Comparison of ENCODE assay signal across 20 cellular contexts in genomic region chr20:39523405-39523804, GRCh38.
DNase-seq lines count a peak whose midpoint lies in the region; TF ChIP-seq lines count a peak whose summit lies in the region.
"Had no signal": no experiment of that assay in that cellular context is flagged by ENCODE, and none has a peak within 500 bp of the region (broad histone marks: within the 10 kb centered on the region; RNA-seq: fewer than 3 reads in every experiment).

No MANE protein-coding gene starts in this region.

- H3F3A ChIP-seq in smooth muscle cell (ENCODE audit: low read depth) = peaks cover 7% of the 10 kb centered on the region

- 91% methylated on average over 1 of the region's 1 CpG for WGBS in smooth muscle cell (ENCODE audit: low lambda C conversion rate)

- BruUV-seq in Caco-2 (replicated peaks; lab: Mats Ljungman, UMichigan) = no TSS peak

- no peak overlapping the region for H2AFZ ChIP-seq in smooth muscle cell (ENCODE audit: low read depth)
- H2AFZ ChIP-seq: GM23248 had no signal

- TF ChIP-seq CTCF in nephron (IDR thresholded peaks at IDR 0.05; ENCODE audit: unreplicated experiment in 3 of 3) (no peak), smooth muscle cell (IDR thresholded peaks at IDR 0.05; ENCODE audit: borderline replicate concordance, insufficient read depth, poor library complexity, severe bottlenecking) (no peak), Caco-2 (IDR thresholded peaks at IDR 0.05; ENCODE audit: insufficient read depth in 1 of 2, low read depth in 1 of 2, low read length in 1 of 2, severe bottlenecking in 1 of 2, unreplicated experiment in 1 of 2) (no peak)

- H3K4me1 Mint-ChIP-seq in nephron (peaks cover 25% of the 10 kb centered on the region), Caco-2 (ENCODE audit: low read depth, unreplicated experiment) (no peaks in the 10 kb centered on the region)
- H3K4me1 Mint-ChIP-seq: CD14-positive monocyte; CD8-positive, alpha-beta memory T cell had no signal

- H4K20me1 ChIP-seq in smooth muscle cell (ENCODE audit: low read depth) = no peaks in the 10 kb centered on the region
- H4K20me1 ChIP-seq: BLaER1 treated with 17β-estradiol and CSF1 and Interleukin-3, amounts not matched to agents 10 nM and 100 nM had no signal

- H3K9ac ChIP-seq in smooth muscle cell (ENCODE audit: low read depth) = no peak overlapping the region
- H3K9ac ChIP-seq: BLaER1 treated with 17β-estradiol and CSF1 and Interleukin-3, amounts not matched to agents 10 nM and 100 nM; GM23248 had no signal

- no peaks in the 10 kb centered on the region for H3K9me3 ChIP-seq in smooth muscle cell (replicated peaks; ENCODE audit: low read depth)
- no peaks in the 10 kb centered on the region for H3K9me3 ChIP-seq in Caco-2
- H3K9me3 ChIP-seq: BE2C; BLaER1 treated with 17β-estradiol and CSF1 and Interleukin-3, amounts not matched to agents 10 nM and 100 nM had no signal

- H3K4me3 ChIP-seq in smooth muscle cell (no peak overlapping the region), Caco-2 (ENCODE audit: low read depth, low read length) (no peak overlapping the region)
- H3K4me3 ChIP-seq: BLaER1 treated with 17β-estradiol and CSF1 and Interleukin-3, amounts not matched to agents 10 nM and 100 nM; GM23248 had no signal

- no peaks in the 10 kb centered on the region for H3K9me3 Mint-ChIP-seq in nephron
- no peaks in the 10 kb centered on the region for H3K9me3 Mint-ChIP-seq in Caco-2 (ENCODE audit: unreplicated experiment)
- H3K9me3 Mint-ChIP-seq: CD4-positive, alpha-beta T cell; H9 had no signal

- H3K36me3 ChIP-seq in smooth muscle cell (ENCODE audit: low read depth) (no peaks in the 10 kb centered on the region), Caco-2 (ENCODE audit: control insufficient read depth, insufficient read depth, low read length) (no peaks in the 10 kb centered on the region)
- H3K36me3 ChIP-seq: BE2C; BLaER1 treated with 17β-estradiol and CSF1 and Interleukin-3, amounts not matched to agents 10 nM and 100 nM had no signal

- no peaks in the 10 kb centered on the region for H3K27me3 Mint-ChIP-seq in nephron (ENCODE audit: low read depth)
- peaks cover 2% of the 10 kb centered on the region for H3K27me3 Mint-ChIP-seq in Caco-2 (ENCODE audit: insufficient read depth, unreplicated experiment)
- H3K27me3 Mint-ChIP-seq: CD4-positive, alpha-beta T cell had no signal

- H3K4me2 ChIP-seq in smooth muscle cell = peak overlapping the region; percentile 47

- H3K27ac Mint-ChIP-seq in nephron = peak overlapping the region in 2 of 3 experiments; percentile 72 to 87
- no peak overlapping the region for H3K27ac Mint-ChIP-seq in Caco-2 (ENCODE audit: unreplicated experiment)
- H3K27ac Mint-ChIP-seq: CD4-positive, alpha-beta T cell; CD8-positive, alpha-beta memory T cell; H9 had no signal

- peak; percentile 13 for DNase-seq in NCI-H2029 treated with DMSO at 0.1 percent for 48 hours (lab: John Stamatoyannopoulos, UW)
- no peak for DNase-seq in NCI-H2029 (lab: John Stamatoyannopoulos, UW)
- no peak for DNase-seq in smooth muscle cell (lab: John Stamatoyannopoulos, UW; ENCODE audit: unreplicated experiment)
- DNase-seq in epidermal melanocyte (ENCODE audit: insufficient read length, low spot score) = no peak
- DNase-seq in Caco-2 = no peak
- no peak for DNase-seq in kidney tubule cell (ENCODE audit: low spot score)
- DNase-seq: AML-193; BE2C; Calu3; CD4-positive, alpha-beta T cell; CD8-positive, alpha-beta memory T cell; DMS53; DMS79 treated with DMSO at 0.1 percent for 48 hours; GF-D8; GM23248; H9 had no signal

- H3K4me1 ChIP-seq in smooth muscle cell (ENCODE audit: low read depth) (peaks cover 8% of the 10 kb centered on the region), Caco-2 (no peaks in the 10 kb centered on the region)
- H3K4me1 ChIP-seq: BE2C had no signal

- CTCF ChIA-PET in Caco-2 (lab: Charles Lee) = no interaction called here

- no peaks in the 10 kb centered on the region for H3K79me2 ChIP-seq in smooth muscle cell (ENCODE audit: low read depth)

- POLR2A ChIA-PET in Caco-2 (lab: Charles Lee) = no interaction called here

- no peaks in the 10 kb centered on the region for H3K27me3 ChIP-seq in smooth muscle cell (ENCODE audit: low read depth)
- no peaks in the 10 kb centered on the region for H3K27me3 ChIP-seq in Caco-2 (replicated peaks; ENCODE audit: control insufficient read depth, insufficient read depth, low read length)
- H3K27me3 ChIP-seq: BE2C; BLaER1 treated with 17β-estradiol and CSF1 and Interleukin-3, amounts not matched to agents 10 nM and 100 nM had no signal

- H3K36me3 Mint-ChIP-seq in nephron (ENCODE audit: low read depth) = no peaks in the 10 kb centered on the region
- no peaks in the 10 kb centered on the region for H3K36me3 Mint-ChIP-seq in Caco-2 (ENCODE audit: insufficient read depth, unreplicated experiment)
- H3K36me3 Mint-ChIP-seq: CD14-positive monocyte; CD8-positive, alpha-beta memory T cell had no signal

- H3K27ac ChIP-seq in smooth muscle cell (ENCODE audit: low read depth) = peak overlapping the region; percentile 77
- H3K27ac ChIP-seq: 22Rv1, GM23248 had no signal

- intact Hi-C loops in Caco-2 (cut with micrococcal nuclease; ENCODE audit: unreplicated experiment) = no loop called here

- H3K4me3 Mint-ChIP-seq in nephron (no peak overlapping the region), Caco-2 (ENCODE audit: unreplicated experiment) (no peak overlapping the region)
- H3K4me3 Mint-ChIP-seq: CD14-positive monocyte; CD4-positive, alpha-beta T cell; CD8-positive, alpha-beta memory T cell; H9 had no signal
